ENCODE assay signal across 12 cellular contexts in the genomic region with DNA sequence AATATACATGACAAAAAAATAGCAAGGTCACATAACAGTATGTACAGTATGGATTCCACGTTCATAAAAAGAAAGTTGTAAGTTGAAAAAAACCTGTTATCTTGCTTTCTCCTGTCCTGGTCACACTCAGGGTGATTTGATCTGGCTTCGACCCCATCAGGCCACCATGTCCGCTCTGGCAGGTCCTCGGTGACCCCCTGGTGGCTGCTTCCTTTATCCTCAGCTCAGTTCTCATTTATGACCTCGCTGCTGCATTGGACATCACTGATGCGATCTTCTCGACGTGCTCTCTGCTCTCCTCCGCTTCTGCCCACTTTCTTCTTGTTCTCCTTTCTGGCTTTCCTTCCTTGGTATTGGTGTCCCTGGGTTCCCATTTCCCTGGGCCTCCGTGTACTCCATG. TPM values are rescaled to one million over a fixed set of nuclear protein-coding genes. Genes with fewer than 3 reads are reported as not detected.
A peak's percentile ranks its signal among the peaks of the same experiment; 100 is the strongest.
DNase-seq lines count a peak whose midpoint lies in the region; ATAC-seq, FAIRE-seq and TF ChIP-seq lines count a peak whose summit lies in the region.
"Had no signal": no experiment of that assay in that cellular context is flagged by ENCODE, and none has a peak within 500 bp of the region (broad histone marks: within the 10 kb centered on the region; RNA-seq: fewer than 3 reads in every experiment).

No MANE protein-coding gene starts in this region.

- peaks cover 23% of the 10 kb centered on the region for H3F3A ChIP-seq in PC-9 (ENCODE audit: insufficient read depth, low read depth)

- no peak overlapping the region for H3K4me3 ChIP-seq in A549
- H3K4me3 ChIP-seq in Caco-2 (ENCODE audit: low read depth, low read length) = no peak overlapping the region
- no peak overlapping the region for H3K4me3 ChIP-seq in PC-9
- no peak overlapping the region for H3K4me3 ChIP-seq in fibroblast of the aortic adventitia (ENCODE audit: low read depth, low read length)
- H3K4me3 ChIP-seq: SK-N-MC had no signal

- CTCF ChIA-PET in A549 (lab: Yijun Ruan, JAX) (interaction anchor here (0.5 to 1.6 kb wide), 8 partner anchors 8 to 60 kb away, joined by 3 to 6 read pairs (median 4); no protein-coding TSS in a partner anchor), Caco-2 (lab: Charles Lee) (interaction anchor here (0.7 kb wide), 1 partner anchor 59 kb away, joined by 3 read pairs; no protein-coding TSS in a partner anchor), PC-9 (lab: Charles Lee) (no interaction called here)

- POLR2A ChIA-PET in A549 (lab: Yijun Ruan, JAX) (interaction anchor here (0.6 kb wide), 1 partner anchor 156 kb away, joined by 3 read pairs; no protein-coding TSS in a partner anchor), Caco-2 (lab: Charles Lee) (no interaction called here), PC-9 (lab: Charles Lee; ENCODE audit: unreplicated experiment) (interaction anchor here (0.6 to 0.7 kb wide), 2 partner anchors 10 to 778 kb away, joined by 3 read pairs; no protein-coding TSS in a partner anchor)

- no peak overlapping the region for H3K4me3 Mint-ChIP-seq in Caco-2 (ENCODE audit: unreplicated experiment)

- no peaks in the 10 kb centered on the region for H3K36me3 ChIP-seq in Caco-2 (ENCODE audit: control insufficient read depth, insufficient read depth, low read length)
- H3K36me3 ChIP-seq in PC-9 (ENCODE audit: low read depth) = 0 out of 2 replicates have a peak, but pooled peaks cover 2% of the 10 kb centered on the region

- H4K20me1 ChIP-seq in PC-9 (ENCODE audit: insufficient read depth) = peaks cover 32% of the 10 kb centered on the region

- WGBS in A549 (ENCODE audit: missing lambda C conversion rate) = 77% methylated on average over 10 of the region's 10 CpGs

- H3K27me3 ChIP-seq in Caco-2 (replicated peaks; ENCODE audit: control insufficient read depth, insufficient read depth, low read length) (no peaks in the 10 kb centered on the region), PC-9 (ENCODE audit: insufficient read depth, low read depth) (no peaks in the 10 kb centered on the region)

- no peak for TF ChIP-seq RAD21 in A549 (conservative IDR thresholded peaks at IDR 0.05 in 1 of 2, IDR thresholded peaks at IDR 0.05 in 1 of 2)

- H3K27me3 Mint-ChIP-seq in Caco-2 (ENCODE audit: insufficient read depth, unreplicated experiment) = no peaks in the 10 kb centered on the region

- H3K4me2 ChIP-seq in A549 (peak overlapping the region; percentile 73; the same call in 2 of the 3 replicates), PC-9 (peak overlapping the region; percentile 58)

- DNase-seq in A549 (ENCODE audit: low read depth in 1 of 2, low spot score in 1 of 2) (peak in 1 of 2 experiments; percentile 38), Caco-2 (peak in 1 of 2 experiments; percentile 22), PC-9 (no peak), fibroblast of the aortic adventitia (ENCODE audit: low read depth) (no peak), cerebellar nuclear complex (lab: John Stamatoyannopoulos, UW) (no peak), retina (no peak), OCI-M2 (lab: John Stamatoyannopoulos, UW; ENCODE audit: unreplicated experiment) (no peak)
- DNase-seq in activated CD4-positive, alpha-beta T cell treated with anti-CD3 and anti-CD28 coated beads, Interleukin-2, amount 50 U/mL, for 48 hours = no peak
- DNase-seq: activated CD8-positive, alpha-beta memory T cell treated with anti-CD3 and anti-CD28 coated beads, Interleukin-2, amount 50 U/mL, for 48 hours; NCI-H446 treated with DMSO at 0.1 percent for 48 hours had no signal

- H3K4me1 ChIP-seq in A549 (peaks cover 99% of the 10 kb centered on the region), Caco-2 (no peaks in the 10 kb centered on the region), PC-9 (replicated peaks; ENCODE audit: insufficient read depth) (peaks cover 55% of the 10 kb centered on the region)

- BruUV-seq in Caco-2 (replicated peaks; lab: Mats Ljungman, UMichigan) = no TSS peak
- no TSS peak for BruUV-seq in PC-9 (replicated peaks; lab: Mats Ljungman, UMichigan)

- no peaks in the 10 kb centered on the region for H3K9me2 ChIP-seq in PC-9 (ENCODE audit: insufficient read depth)

- H3K9me3 ChIP-seq in A549 (no peaks in the 10 kb centered on the region), Caco-2 (no peaks in the 10 kb centered on the region), PC-9 (ENCODE audit: insufficient read depth, low read depth) (no peaks in the 10 kb centered on the region)

- no peak overlapping the region for H2AFZ ChIP-seq in PC-9

- H3K27ac ChIP-seq in A549 (peak overlapping the region; percentile 86 to 92; a peak in 5 of 6 replicates), PC-9 (peak overlapping the region; percentile 30; the same call in 1 of the 2 replicates)
- H3K27ac ChIP-seq: SK-N-MC had no signal

- H3K36me3 Mint-ChIP-seq in Caco-2 (ENCODE audit: insufficient read depth, unreplicated experiment) = peaks cover 53% of the 10 kb centered on the region

- peak overlapping the region; percentile 81 for H3K27ac Mint-ChIP-seq in Caco-2 (ENCODE audit: unreplicated experiment)

- TF ChIP-seq CTCF in A549 (IDR thresholded peaks at IDR 0.05) = no peak
- TF ChIP-seq CTCF in Caco-2 (IDR thresholded peaks at IDR 0.05; ENCODE audit: insufficient read depth in 1 of 2, low read depth in 1 of 2, low read length in 1 of 2, severe bottlenecking in 1 of 2, unreplicated experiment in 1 of 2) = no peak
- TF ChIP-seq CTCF in PC-9 (conservative IDR thresholded peaks at IDR 0.05) = no peak
- TF ChIP-seq CTCF in fibroblast of the aortic adventitia (IDR thresholded peaks at IDR 0.05; ENCODE audit: insufficient read depth, low read length) = peak; percentile 8

- intact Hi-C loops in Caco-2 (cut with micrococcal nuclease; ENCODE audit: unreplicated experiment) = no loop called here
- intact Hi-C loops in PC-9 (cut with micrococcal nuclease; ENCODE audit: unreplicated experiment) = no loop called here

- peaks cover 92% of the 10 kb centered on the region for H3K79me2 ChIP-seq in PC-9 (ENCODE audit: low read depth)

- H3K4me1 Mint-ChIP-seq in Caco-2 (ENCODE audit: low read depth, unreplicated experiment) = peaks cover 40% of the 10 kb centered on the region

- TF ChIP-seq EP300 in A549 (IDR thresholded peaks at IDR 0.05) = no peak

- no peak for FAIRE-seq in A549 (lab: Jason Lieb, UNC)
- FAIRE-seq: bronchial epithelial cell had no signal

- no peaks in the 10 kb centered on the region for H3K9me3 Mint-ChIP-seq in Caco-2 (ENCODE audit: unreplicated experiment)

- 0 out of 6 replicates have a peak, but pooled peaks of 1 of the 2 experiments have one; percentile 5 for ATAC-seq in A549

- no peak for TF ChIP-seq POLR2A in A549 (IDR thresholded peaks at IDR 0.05; ENCODE audit: low read length)

TF ChIP-seq in A549, 52 proteins besides CTCF, POLR2A, EP300 and RAD21:
- no peak for TF ChIP-seq EHF (CRISPR knock-in tag; IDR thresholded peaks at IDR 0.05)
- TF ChIP-seq ESRRA (IDR thresholded peaks at IDR 0.05; ENCODE audit: borderline replicate concordance, low read length) = no peak
- TF ChIP-seq, protein P1, sequence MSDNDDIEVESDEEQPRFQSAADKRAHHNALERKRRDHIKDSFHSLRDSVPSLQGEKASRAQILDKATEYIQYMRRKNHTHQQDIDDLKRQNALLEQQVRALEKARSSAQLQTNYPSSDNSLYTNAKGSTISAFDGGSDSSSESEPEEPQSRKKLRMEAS (IDR thresholded peaks at IDR 0.05) = no peak
- TF ChIP-seq GATA3 (IDR thresholded peaks at IDR 0.05; ENCODE audit: borderline replicate concordance) = no peak
- no peak for TF ChIP-seq KDM5A (IDR thresholded peaks at IDR 0.05)
- TF ChIP-seq NFE2L2 (conservative IDR thresholded peaks at IDR 0.05; ENCODE audit: low read length) = no peak
- TF ChIP-seq JUN (IDR thresholded peaks at IDR 0.05) = no peak
- TF ChIP-seq HOXA7 (CRISPR knock-in tag; IDR thresholded peaks at IDR 0.05) = no peak

RNA-seq across cellular contexts. Expression of a gene that starts 29.7 kb away (rescaled TPM):
- polyA plus RNA-seq in A549 (2011; rRNA removed) (68.8 and 79.0 TPM in 2 replicates), A549 (2017; fragmentation: RNase III; extraction: RNeasy Plus Mini Kit Qiagen cat#74134 plus additional on column Dnase treatment) (98.1 to 99.6 TPM (median 99.1 TPM) in 3 replicates)
- polyA plus RNA-seq in A549 (2012; cell fraction: cytosol; rRNA removed) = 74.5 and 83.0 TPM in 2 replicates
- 371 and 389 TPM in 2 replicates for polyA plus RNA-seq in A549 (2012; cell fraction: nucleus; rRNA removed)
- 118 and 170 TPM in 2 replicates for polyA minus RNA-seq in A549 (2011; rRNA and poly(A)+ RNA removed)
- total RNA-seq in Caco-2 (2022) (105 and 108 TPM in 2 replicates), PC-9 (2021) (43.1 and 59.5 TPM in 2 replicates), fibroblast of the aortic adventitia (ENCODE audit: low replicate concordance) (4.1 and 7.4 TPM in 2 replicates)
